In the genomic region with DNA sequence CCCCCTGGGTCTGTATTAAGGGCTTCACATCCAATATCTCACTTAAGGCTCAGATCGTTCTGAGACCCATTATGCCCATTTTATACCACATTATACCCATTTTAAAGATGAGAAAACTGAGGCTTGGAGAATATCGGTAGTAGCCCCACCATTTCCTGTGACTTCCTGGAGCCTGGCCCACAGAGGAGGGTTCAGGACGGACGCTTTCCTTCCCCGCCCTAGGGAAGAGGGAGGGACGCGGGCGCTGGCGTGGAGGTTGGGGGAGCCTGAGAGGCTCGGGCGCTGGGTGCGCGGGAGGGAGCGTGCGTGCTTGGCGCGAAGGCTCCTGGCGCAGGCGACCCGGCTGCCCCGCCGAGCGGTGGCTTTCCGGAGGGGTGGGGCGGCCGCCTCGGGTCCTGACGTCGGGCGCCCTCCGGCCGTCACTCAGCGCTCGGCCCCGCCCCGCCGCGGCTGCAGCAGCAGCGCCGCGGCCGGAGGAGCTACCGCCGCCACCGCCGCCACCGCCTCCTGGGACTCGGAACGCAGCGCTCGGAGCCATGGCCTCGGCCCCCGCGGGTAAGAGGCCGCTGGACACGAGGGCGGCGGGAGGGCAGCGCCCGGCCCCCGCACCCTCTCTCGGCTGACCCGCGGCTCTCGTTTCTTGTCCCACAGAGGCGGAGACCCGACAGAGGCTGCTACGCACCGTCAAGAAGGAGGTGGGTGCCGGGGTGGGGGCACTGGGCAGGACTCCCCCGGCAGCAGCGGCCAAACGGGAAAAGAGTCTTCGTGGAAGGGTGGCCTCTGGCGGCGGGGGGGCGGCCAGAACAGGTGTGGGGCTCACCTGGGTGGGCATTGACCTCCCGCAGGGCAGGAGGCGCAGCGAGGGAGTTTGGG, we compare ENCODE assay signal across 1 cellular context.
TF ChIP-seq lines count a peak whose summit lies in the region.

A gene with protein sequence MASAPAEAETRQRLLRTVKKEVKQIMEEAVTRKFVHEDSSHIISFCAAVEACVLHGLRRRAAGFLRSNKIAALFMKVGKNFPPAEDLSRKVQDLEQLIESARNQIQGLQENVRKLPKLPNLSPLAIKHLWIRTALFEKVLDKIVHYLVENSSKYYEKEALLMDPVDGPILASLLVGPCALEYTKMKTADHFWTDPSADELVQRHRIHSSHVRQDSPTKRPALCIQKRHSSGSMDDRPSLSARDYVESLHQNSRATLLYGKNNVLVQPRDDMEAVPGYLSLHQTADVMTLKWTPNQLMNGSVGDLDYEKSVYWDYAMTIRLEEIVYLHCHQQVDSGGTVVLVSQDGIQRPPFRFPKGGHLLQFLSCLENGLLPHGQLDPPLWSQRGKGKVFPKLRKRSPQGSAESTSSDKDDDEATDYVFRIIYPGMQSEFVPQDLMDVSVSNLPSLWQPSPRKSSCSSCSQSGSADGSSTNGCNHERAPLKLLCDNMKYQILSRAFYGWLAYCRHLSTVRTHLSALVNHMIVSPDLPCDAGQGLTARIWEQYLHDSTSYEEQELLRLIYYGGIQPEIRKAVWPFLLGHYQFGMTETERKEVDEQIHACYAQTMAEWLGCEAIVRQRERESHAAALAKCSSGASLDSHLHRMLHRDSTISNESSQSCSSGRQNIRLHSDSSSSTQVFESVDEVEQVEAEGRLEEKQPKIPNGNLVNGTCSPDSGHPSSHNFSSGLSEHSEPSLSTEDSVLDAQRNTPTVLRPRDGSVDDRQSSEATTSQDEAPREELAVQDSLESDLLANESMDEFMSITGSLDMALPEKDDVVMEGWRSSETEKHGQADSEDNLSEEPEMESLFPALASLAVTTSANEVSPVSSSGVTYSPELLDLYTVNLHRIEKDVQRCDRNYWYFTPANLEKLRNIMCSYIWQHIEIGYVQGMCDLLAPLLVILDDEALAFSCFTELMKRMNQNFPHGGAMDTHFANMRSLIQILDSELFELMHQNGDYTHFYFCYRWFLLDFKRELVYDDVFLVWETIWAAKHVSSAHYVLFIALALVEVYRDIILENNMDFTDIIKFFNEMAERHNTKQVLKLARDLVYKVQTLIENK (plus strand): TSS at position 422 of the 873 bp plus-strand sequence. CDS start 115 bp downstream, at position 537.

TF ChIP-seq in HEK293, 187 proteins besides CTCF, POLR2A, EP300 and RAD21 (continued from another document and continues in another):
- TF ChIP-seq PATZ1 (tag by site-specific recombination; IDR thresholded peaks at IDR 0.05) (peak; percentile 56), ZNF335 (tag by site-specific recombination; conservative IDR thresholded peaks at IDR 0.05) (peak; percentile 62), TSHZ1 (tag by site-specific recombination; IDR thresholded peaks at IDR 0.05; ENCODE audit: borderline replicate concordance) (no peak), ZNF571 (tag by site-specific recombination; IDR thresholded peaks at IDR 0.05) (no peak), ZNF19 (tag by site-specific recombination; IDR thresholded peaks at IDR 0.05; ENCODE audit: low read depth) (no peak), KLF8 (tag by site-specific recombination; IDR thresholded peaks at IDR 0.05) (peak; percentile 64; the same call in 1 of the 2 replicates), SP7 (tag by site-specific recombination; IDR thresholded peaks at IDR 0.05) (peak; percentile 80), ZSCAN23 (tag by site-specific recombination; IDR thresholded peaks at IDR 0.05) (peak; percentile 86), ZNF311 (tag by site-specific recombination; IDR thresholded peaks at IDR 0.05; ENCODE audit: borderline replicate concordance) (no peak), KLF17 (tag by site-specific recombination; IDR thresholded peaks at IDR 0.05) (peak; percentile 89), ZNF138 (tag by site-specific recombination; IDR thresholded peaks at IDR 0.05; ENCODE audit: borderline replicate concordance) (no peak), ZBTB7A (tag by site-specific recombination; IDR thresholded peaks at IDR 0.05; ENCODE audit: low read depth) (peak; percentile 42; the same call in 1 of the 2 replicates), ZBTB26 (tag by site-specific recombination; optimal IDR thresholded peaks at IDR 0.05) (peak; percentile 75), SP2 (tag by site-specific recombination; IDR thresholded peaks at IDR 0.05) (peak; percentile 74), SP3 (tag by site-specific recombination; IDR thresholded peaks at IDR 0.05) (peak; percentile 40), ZNF768 (tag by site-specific recombination; IDR thresholded peaks at IDR 0.05) (no peak), KLF7 (tag by site-specific recombination; IDR thresholded peaks at IDR 0.05; ENCODE audit: borderline replicate concordance) (peak; percentile 54; the same call in 1 of the 2 replicates), ZNF132 (tag by site-specific recombination; IDR thresholded peaks at IDR 0.05; ENCODE audit: borderline replicate concordance) (no peak), ZNF623 (tag by site-specific recombination; IDR thresholded peaks at IDR 0.05) (peak; percentile 25; the same call in 1 of the 2 replicates), ZEB2 (tag by site-specific recombination; IDR thresholded peaks at IDR 0.05) (peak; percentile 21), ZNF629 (tag by site-specific recombination; IDR thresholded peaks at IDR 0.05) (peak; percentile 64), ZSCAN30 (tag by site-specific recombination; IDR thresholded peaks at IDR 0.05) (peak; percentile 72), ZNF529 (tag by site-specific recombination; IDR thresholded peaks at IDR 0.05; ENCODE audit: insufficient replicate concordance) (no peak), MZF1 (tag by site-specific recombination; IDR thresholded peaks at IDR 0.05; ENCODE audit: borderline replicate concordance) (peak; percentile 57), GFI1B (tag by site-specific recombination; IDR thresholded peaks at IDR 0.05) (no peak), SETDB1 (IDR thresholded peaks at IDR 0.05; ENCODE audit: insufficient read length, low read length) (peak; percentile 28), ZNF2 (tag by site-specific recombination; IDR thresholded peaks at IDR 0.05) (peak; percentile 49; the same call in 1 of the 2 replicates), OVOL3 (tag by site-specific recombination; IDR thresholded peaks at IDR 0.05) (no peak), ZNF639 (tag by site-specific recombination; IDR thresholded peaks at IDR 0.05) (peak; percentile 88), ZNF394 (tag by site-specific recombination; IDR thresholded peaks at IDR 0.05; ENCODE audit: borderline replicate concordance) (peak; percentile 53), ZXDB (tag by site-specific recombination; IDR thresholded peaks at IDR 0.05) (peak; percentile 76), ZFP69B (tag by site-specific recombination; IDR thresholded peaks at IDR 0.05) (peak; percentile 53; the same call in 1 of the 2 replicates), ZNF391 (tag by site-specific recombination; IDR thresholded peaks at IDR 0.05; ENCODE audit: borderline replicate concordance, low read depth) (peak; percentile 68; the same call in 1 of the 2 replicates)
- TF ChIP-seq, protein P1, sequence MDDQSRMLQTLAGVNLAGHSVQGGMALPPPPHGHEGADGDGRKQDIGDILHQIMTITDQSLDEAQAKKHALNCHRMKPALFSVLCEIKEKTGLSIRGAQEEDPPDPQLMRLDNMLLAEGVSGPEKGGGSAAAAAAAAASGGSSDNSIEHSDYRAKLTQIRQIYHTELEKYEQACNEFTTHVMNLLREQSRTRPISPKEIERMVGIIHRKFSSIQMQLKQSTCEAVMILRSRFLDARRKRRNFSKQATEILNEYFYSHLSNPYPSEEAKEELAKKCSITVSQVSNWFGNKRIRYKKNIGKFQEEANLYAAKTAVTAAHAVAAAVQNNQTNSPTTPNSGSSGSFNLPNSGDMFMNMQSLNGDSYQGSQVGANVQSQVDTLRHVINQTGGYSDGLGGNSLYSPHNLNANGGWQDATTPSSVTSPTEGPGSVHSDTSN (CRISPR knock-in tag; IDR thresholded peaks at IDR 0.05), result peak; percentile 47; the same call in 1 of the 2 replicates
- TF ChIP-seq, protein P2, sequence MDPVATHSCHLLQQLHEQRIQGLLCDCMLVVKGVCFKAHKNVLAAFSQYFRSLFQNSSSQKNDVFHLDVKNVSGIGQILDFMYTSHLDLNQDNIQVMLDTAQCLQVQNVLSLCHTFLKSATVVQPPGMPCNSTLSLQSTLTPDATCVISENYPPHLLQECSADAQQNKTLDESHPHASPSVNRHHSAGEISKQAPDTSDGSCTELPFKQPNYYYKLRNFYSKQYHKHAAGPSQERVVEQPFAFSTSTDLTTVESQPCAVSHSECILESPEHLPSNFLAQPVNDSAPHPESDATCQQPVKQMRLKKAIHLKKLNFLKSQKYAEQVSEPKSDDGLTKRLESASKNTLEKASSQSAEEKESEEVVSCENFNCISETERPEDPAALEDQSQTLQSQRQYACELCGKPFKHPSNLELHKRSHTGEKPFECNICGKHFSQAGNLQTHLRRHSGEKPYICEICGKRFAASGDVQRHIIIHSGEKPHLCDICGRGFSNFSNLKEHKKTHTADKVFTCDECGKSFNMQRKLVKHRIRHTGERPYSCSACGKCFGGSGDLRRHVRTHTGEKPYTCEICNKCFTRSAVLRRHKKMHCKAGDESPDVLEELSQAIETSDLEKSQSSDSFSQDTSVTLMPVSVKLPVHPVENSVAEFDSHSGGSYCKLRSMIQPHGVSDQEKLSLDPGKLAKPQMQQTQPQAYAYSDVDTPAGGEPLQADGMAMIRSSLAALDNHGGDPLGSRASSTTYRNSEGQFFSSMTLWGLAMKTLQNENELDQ (tag by site-specific recombination; IDR thresholded peaks at IDR 0.05; ENCODE audit: low read depth), result no peak
